In the genomic region with DNA sequence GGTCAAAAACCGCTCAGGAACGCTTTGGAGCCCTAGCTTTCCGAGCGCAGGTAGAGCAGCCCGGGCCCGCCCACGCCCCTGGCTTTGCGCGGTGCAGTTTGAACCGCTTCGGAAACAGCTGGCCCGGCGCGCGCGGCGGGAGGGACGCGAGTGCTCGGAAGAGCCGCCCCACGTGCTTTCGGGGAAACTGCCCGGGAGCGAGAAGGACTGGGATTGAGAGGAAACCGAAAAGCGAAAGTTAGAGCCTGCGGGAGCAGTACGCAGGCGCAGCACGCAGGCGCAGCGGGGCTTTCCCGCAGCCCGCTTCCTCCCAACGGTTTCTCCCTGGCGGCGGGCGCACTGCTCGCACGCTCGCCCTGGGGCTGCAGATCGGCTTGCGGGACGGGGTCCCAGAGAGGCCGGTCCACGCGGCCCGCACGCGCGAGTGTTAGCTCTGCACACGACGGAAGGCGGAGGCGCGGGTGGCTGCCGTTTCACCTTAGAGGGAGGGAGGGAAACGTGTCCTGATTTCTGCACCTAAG, we compare ENCODE assay signal across 1 cellular context.
A peak's percentile ranks its signal among the peaks of the same experiment; 100 is the strongest.
TF ChIP-seq lines count a peak whose summit lies in the region.

No MANE protein-coding gene starts in this region.

TF ChIP-seq in HepG2, 621 proteins besides CTCF, POLR2A, EP300 and RAD21 (continued from another document and continues in another):
- TF ChIP-seq, protein P1, sequence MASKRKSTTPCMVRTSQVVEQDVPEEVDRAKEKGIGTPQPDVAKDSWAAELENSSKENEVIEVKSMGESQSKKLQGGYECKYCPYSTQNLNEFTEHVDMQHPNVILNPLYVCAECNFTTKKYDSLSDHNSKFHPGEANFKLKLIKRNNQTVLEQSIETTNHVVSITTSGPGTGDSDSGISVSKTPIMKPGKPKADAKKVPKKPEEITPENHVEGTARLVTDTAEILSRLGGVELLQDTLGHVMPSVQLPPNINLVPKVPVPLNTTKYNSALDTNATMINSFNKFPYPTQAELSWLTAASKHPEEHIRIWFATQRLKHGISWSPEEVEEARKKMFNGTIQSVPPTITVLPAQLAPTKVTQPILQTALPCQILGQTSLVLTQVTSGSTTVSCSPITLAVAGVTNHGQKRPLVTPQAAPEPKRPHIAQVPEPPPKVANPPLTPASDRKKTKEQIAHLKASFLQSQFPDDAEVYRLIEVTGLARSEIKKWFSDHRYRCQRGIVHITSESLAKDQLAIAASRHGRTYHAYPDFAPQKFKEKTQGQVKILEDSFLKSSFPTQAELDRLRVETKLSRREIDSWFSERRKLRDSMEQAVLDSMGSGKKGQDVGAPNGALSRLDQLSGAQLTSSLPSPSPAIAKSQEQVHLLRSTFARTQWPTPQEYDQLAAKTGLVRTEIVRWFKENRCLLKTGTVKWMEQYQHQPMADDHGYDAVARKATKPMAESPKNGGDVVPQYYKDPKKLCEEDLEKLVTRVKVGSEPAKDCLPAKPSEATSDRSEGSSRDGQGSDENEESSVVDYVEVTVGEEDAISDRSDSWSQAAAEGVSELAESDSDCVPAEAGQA (IDR thresholded peaks at IDR 0.05; ENCODE audit: low read depth): peak; percentile 83
- TF ChIP-seq, protein P1 (CRISPR knock-in tag; IDR thresholded peaks at IDR 0.05; ENCODE audit: borderline replicate concordance): peak; percentile 98; the same call in 1 of the 2 replicates
- TF ChIP-seq ZNF775 (CRISPR knock-in tag; IDR thresholded peaks at IDR 0.05; ENCODE audit: borderline replicate concordance): no peak; the same call in 1 of the 2 replicates
- peak; percentile 57; the same call in 1 of the 2 replicates for TF ChIP-seq ZNF773 (CRISPR knock-in tag; IDR thresholded peaks at IDR 0.05; ENCODE audit: borderline replicate concordance)
- TF ChIP-seq, protein P2, sequence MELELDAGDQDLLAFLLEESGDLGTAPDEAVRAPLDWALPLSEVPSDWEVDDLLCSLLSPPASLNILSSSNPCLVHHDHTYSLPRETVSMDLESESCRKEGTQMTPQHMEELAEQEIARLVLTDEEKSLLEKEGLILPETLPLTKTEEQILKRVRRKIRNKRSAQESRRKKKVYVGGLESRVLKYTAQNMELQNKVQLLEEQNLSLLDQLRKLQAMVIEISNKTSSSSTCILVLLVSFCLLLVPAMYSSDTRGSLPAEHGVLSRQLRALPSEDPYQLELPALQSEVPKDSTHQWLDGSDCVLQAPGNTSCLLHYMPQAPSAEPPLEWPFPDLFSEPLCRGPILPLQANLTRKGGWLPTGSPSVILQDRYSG (CRISPR knock-in tag; IDR thresholded peaks at IDR 0.05): peak; percentile 4; the same call in 1 of the 2 replicates
- TF ChIP-seq KLF12 (CRISPR knock-in tag; IDR thresholded peaks at IDR 0.05; ENCODE audit: borderline replicate concordance): peak; percentile 94; the same call in 1 of the 2 replicates
- TF ChIP-seq, protein P3, sequence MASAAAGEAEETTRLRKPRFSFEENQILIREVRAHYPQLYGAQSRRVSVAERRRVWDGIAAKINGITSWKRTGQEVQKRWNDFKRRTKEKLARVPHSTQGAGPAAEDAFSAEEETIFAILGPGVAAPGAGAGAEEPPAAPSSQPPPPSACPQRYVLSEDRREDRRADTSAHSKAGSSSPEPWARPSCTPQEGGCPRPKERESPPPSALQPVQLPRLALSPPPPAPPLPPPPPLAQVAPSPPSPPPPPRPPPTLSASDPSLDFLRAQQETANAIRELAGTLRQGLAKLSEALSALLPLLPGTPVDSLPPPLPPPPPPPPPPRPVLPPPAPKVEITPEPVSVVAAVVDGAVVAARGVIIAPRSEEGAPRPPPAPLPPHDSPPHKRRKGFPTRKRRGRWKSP (CRISPR knock-in tag; IDR thresholded peaks at IDR 0.05): peak; percentile 100
- TF ChIP-seq EEA1 (CRISPR knock-in tag; IDR thresholded peaks at IDR 0.05; ENCODE audit: borderline replicate concordance): peak; percentile 95; the same call in 1 of the 2 replicates
- no peak for TF ChIP-seq EZH2 (conservative IDR thresholded peaks at IDR 0.05; ENCODE audit: low read depth, low read length)
- peak; percentile 98 for TF ChIP-seq HOXA7 (CRISPR knock-in tag; IDR thresholded peaks at IDR 0.05)
- TF ChIP-seq NR2C2 (CRISPR knock-in tag; IDR thresholded peaks at IDR 0.05; ENCODE audit: borderline replicate concordance): peak; percentile 79
- TF ChIP-seq ARHGAP35 (CRISPR knock-in tag; IDR thresholded peaks at IDR 0.05; ENCODE audit: borderline replicate concordance): peak; percentile 99
- TF ChIP-seq ZSCAN29 (CRISPR knock-in tag; conservative IDR thresholded peaks at IDR 0.05): no peak; the same call in none of the 2 replicates
- TF ChIP-seq SMARCE1 (IDR thresholded peaks at IDR 0.05; ENCODE audit: borderline replicate concordance): no peak
- TF ChIP-seq ZNF672 (CRISPR knock-in tag; IDR thresholded peaks at IDR 0.05): peak; percentile 98
- peak; percentile 99 for TF ChIP-seq ETV6 (CRISPR knock-in tag; conservative IDR thresholded peaks at IDR 0.05)
- TF ChIP-seq ATF7-NPFF (CRISPR knock-in tag; IDR thresholded peaks at IDR 0.05; ENCODE audit: low read depth): peak; percentile 100
- peak; percentile 93 for TF ChIP-seq KDM5A (IDR thresholded peaks at IDR 0.05; ENCODE audit: borderline replicate concordance, low read length)
- TF ChIP-seq CAMTA2 (CRISPR knock-in tag; IDR thresholded peaks at IDR 0.05; ENCODE audit: borderline replicate concordance): peak; percentile 99
- TF ChIP-seq, protein P4, sequence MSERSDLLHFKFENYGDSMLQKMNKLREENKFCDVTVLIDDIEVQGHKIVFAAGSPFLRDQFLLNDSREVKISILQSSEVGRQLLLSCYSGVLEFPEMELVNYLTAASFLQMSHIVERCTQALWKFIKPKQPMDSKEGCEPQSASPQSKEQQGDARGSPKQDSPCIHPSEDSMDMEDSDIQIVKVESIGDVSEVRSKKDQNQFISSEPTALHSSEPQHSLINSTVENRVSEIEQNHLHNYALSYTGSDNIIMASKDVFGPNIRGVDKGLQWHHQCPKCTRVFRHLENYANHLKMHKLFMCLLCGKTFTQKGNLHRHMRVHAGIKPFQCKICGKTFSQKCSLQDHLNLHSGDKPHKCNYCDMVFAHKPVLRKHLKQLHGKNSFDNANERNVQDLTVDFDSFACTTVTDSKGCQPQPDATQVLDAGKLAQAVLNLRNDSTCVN (CRISPR knock-in tag; IDR thresholded peaks at IDR 0.05; ENCODE audit: borderline replicate concordance): peak; percentile 95; the same call in 1 of the 2 replicates
- peak; percentile 90; the same call in 1 of the 2 replicates for TF ChIP-seq ZNF329 (CRISPR knock-in tag; IDR thresholded peaks at IDR 0.05; ENCODE audit: low read depth)
- peak; percentile 98 for TF ChIP-seq ZNF225 (CRISPR knock-in tag; IDR thresholded peaks at IDR 0.05)
- peak; percentile 99 for TF ChIP-seq ZNF674 (CRISPR knock-in tag; IDR thresholded peaks at IDR 0.05; ENCODE audit: low read depth)
- TF ChIP-seq ZNF567 (CRISPR knock-in tag; IDR thresholded peaks at IDR 0.05; ENCODE audit: borderline replicate concordance): peak; percentile 99
- TF ChIP-seq, protein P5, sequence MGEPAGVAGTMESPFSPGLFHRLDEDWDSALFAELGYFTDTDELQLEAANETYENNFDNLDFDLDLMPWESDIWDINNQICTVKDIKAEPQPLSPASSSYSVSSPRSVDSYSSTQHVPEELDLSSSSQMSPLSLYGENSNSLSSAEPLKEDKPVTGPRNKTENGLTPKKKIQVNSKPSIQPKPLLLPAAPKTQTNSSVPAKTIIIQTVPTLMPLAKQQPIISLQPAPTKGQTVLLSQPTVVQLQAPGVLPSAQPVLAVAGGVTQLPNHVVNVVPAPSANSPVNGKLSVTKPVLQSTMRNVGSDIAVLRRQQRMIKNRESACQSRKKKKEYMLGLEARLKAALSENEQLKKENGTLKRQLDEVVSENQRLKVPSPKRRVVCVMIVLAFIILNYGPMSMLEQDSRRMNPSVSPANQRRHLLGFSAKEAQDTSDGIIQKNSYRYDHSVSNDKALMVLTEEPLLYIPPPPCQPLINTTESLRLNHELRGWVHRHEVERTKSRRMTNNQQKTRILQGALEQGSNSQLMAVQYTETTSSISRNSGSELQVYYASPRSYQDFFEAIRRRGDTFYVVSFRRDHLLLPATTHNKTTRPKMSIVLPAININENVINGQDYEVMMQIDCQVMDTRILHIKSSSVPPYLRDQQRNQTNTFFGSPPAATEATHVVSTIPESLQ (CRISPR knock-in tag; conservative IDR thresholded peaks at IDR 0.05): peak; percentile 95; the same call in 1 of the 2 replicates
- TF ChIP-seq, protein P6, sequence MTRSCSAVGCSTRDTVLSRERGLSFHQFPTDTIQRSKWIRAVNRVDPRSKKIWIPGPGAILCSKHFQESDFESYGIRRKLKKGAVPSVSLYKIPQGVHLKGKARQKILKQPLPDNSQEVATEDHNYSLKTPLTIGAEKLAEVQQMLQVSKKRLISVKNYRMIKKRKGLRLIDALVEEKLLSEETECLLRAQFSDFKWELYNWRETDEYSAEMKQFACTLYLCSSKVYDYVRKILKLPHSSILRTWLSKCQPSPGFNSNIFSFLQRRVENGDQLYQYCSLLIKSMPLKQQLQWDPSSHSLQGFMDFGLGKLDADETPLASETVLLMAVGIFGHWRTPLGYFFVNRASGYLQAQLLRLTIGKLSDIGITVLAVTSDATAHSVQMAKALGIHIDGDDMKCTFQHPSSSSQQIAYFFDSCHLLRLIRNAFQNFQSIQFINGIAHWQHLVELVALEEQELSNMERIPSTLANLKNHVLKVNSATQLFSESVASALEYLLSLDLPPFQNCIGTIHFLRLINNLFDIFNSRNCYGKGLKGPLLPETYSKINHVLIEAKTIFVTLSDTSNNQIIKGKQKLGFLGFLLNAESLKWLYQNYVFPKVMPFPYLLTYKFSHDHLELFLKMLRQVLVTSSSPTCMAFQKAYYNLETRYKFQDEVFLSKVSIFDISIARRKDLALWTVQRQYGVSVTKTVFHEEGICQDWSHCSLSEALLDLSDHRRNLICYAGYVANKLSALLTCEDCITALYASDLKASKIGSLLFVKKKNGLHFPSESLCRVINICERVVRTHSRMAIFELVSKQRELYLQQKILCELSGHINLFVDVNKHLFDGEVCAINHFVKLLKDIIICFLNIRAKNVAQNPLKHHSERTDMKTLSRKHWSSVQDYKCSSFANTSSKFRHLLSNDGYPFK (CRISPR knock-in tag; IDR thresholded peaks at IDR 0.05; ENCODE audit: borderline replicate concordance): peak; percentile 95
- TF ChIP-seq, protein P7, sequence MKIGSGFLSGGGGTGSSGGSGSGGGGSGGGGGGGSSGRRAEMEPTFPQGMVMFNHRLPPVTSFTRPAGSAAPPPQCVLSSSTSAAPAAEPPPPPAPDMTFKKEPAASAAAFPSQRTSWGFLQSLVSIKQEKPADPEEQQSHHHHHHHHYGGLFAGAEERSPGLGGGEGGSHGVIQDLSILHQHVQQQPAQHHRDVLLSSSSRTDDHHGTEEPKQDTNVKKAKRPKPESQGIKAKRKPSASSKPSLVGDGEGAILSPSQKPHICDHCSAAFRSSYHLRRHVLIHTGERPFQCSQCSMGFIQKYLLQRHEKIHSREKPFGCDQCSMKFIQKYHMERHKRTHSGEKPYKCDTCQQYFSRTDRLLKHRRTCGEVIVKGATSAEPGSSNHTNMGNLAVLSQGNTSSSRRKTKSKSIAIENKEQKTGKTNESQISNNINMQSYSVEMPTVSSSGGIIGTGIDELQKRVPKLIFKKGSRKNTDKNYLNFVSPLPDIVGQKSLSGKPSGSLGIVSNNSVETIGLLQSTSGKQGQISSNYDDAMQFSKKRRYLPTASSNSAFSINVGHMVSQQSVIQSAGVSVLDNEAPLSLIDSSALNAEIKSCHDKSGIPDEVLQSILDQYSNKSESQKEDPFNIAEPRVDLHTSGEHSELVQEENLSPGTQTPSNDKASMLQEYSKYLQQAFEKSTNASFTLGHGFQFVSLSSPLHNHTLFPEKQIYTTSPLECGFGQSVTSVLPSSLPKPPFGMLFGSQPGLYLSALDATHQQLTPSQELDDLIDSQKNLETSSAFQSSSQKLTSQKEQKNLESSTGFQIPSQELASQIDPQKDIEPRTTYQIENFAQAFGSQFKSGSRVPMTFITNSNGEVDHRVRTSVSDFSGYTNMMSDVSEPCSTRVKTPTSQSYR (CRISPR knock-in tag; IDR thresholded peaks at IDR 0.05; ENCODE audit: borderline replicate concordance): peak; percentile 79
- peak; percentile 99 for TF ChIP-seq ZSCAN21 (CRISPR knock-in tag; IDR thresholded peaks at IDR 0.05; ENCODE audit: borderline replicate concordance)
- peak; percentile 94 for TF ChIP-seq ZNF746 (CRISPR knock-in tag; IDR thresholded peaks at IDR 0.05)
- no peak for TF ChIP-seq NONO (IDR thresholded peaks at IDR 0.05)
- TF ChIP-seq NONO (CRISPR knock-in tag; conservative IDR thresholded peaks at IDR 0.05): peak; percentile 100
- TF ChIP-seq, protein P8, sequence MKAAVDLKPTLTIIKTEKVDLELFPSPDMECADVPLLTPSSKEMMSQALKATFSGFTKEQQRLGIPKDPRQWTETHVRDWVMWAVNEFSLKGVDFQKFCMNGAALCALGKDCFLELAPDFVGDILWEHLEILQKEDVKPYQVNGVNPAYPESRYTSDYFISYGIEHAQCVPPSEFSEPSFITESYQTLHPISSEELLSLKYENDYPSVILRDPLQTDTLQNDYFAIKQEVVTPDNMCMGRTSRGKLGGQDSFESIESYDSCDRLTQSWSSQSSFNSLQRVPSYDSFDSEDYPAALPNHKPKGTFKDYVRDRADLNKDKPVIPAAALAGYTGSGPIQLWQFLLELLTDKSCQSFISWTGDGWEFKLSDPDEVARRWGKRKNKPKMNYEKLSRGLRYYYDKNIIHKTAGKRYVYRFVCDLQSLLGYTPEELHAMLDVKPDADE (CRISPR knock-in tag; IDR thresholded peaks at IDR 0.05): 0 out of 2 replicates have a peak, but pooled peaks have one; percentile 1
- peak; percentile 98 for TF ChIP-seq GABPB1 (CRISPR knock-in tag; IDR thresholded peaks at IDR 0.05)
- peak; percentile 88 for TF ChIP-seq ZSCAN30 (CRISPR knock-in tag; IDR thresholded peaks at IDR 0.05)
- peak; percentile 98 for TF ChIP-seq PHF21A (CRISPR knock-in tag; IDR thresholded peaks at IDR 0.05)
- TF ChIP-seq, protein P9, sequence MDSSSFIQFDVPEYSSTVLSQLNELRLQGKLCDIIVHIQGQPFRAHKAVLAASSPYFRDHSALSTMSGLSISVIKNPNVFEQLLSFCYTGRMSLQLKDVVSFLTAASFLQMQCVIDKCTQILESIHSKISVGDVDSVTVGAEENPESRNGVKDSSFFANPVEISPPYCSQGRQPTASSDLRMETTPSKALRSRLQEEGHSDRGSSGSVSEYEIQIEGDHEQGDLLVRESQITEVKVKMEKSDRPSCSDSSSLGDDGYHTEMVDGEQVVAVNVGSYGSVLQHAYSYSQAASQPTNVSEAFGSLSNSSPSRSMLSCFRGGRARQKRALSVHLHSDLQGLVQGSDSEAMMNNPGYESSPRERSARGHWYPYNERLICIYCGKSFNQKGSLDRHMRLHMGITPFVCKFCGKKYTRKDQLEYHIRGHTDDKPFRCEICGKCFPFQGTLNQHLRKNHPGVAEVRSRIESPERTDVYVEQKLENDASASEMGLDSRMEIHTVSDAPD (CRISPR knock-in tag; IDR thresholded peaks at IDR 0.05): peak; percentile 96
